ENCODE assay signal across 8 cellular contexts in the genomic region with DNA sequence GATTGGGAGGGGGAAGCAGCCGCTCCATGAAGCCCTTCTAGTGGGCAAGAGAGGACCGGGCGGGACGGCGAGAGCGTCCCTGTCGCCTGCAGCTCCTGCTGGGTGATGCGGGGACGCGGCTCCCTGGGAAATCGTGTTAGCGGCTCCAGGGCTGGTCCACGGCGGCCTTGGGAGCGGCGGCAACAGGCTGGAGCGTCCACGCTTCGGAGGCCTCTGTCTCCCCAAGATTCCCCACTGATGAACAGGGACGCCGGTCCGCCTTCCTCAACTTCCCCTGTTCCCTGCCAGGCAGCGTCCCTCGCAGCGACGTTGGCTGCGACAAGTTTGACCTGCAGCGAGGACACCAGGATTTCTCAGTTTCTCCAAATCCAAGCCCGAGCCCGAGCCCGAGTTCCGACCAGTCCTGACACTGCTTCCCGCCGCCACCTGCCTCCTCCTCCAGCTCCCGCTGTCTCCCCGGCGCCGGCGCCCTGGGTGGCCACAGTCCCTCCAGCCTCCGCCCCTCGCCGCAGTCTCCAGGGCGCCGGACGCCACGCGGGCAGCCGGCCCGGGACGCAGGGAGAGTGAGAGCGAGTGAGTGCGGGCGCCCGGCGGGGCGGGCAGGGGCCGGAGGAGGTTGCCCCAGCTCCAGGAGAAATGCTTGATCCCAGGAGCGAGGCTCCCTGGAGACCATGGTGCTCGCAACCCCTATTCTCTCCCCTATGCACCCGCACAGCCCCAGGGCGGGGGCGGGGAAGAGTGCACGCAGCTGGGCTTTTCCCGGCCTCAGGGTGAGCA.
DNase-seq lines count a peak whose midpoint lies in the region; TF ChIP-seq lines count a peak whose summit lies in the region.

No MANE protein-coding gene starts in this region.

- peaks cover 48% of the 10 kb centered on the region for H3K27me3 ChIP-seq in skeletal muscle satellite cell (ENCODE audit: control insufficient read depth, insufficient read depth, low read length)

- POLR2A ChIA-PET in MCF 10A (lab: Yijun Ruan, JAX): interaction anchor here (0.6 kb wide), 1 partner anchor 11 kb away, joined by 3 read pairs; no protein-coding TSS in a partner anchor

- peak; percentile 31 to 45 for DNase-seq in SHP77 (lab: John Stamatoyannopoulos, UW)
- no peak for DNase-seq in SHP77 treated with DMSO at 0.1 percent for 48 hours (lab: John Stamatoyannopoulos, UW)
- DNase-seq in NCI-H2171 (lab: John Stamatoyannopoulos, UW): peak; percentile 34
- peak; percentile 53 for DNase-seq in MCF 10A (ENCODE audit: unreplicated experiment)
- DNase-seq in islet precursor cell: peak; percentile 84
- DNase-seq in T-helper 9 cell: no peak
- no peak for DNase-seq in NK-92 treated with Interleukin-12 subunit alpha and Interleukin-12 subunit beta, amount 100 ng/mL, for 24 hours (lab: John Stamatoyannopoulos, UW)

- no peak overlapping the region for H3K27ac Mint-ChIP-seq in MCF 10A (ENCODE audit: low read depth, unreplicated experiment)

- no peaks in the 10 kb centered on the region for H3K9me3 ChIP-seq in skeletal muscle satellite cell (replicated peaks; ENCODE audit: low read length)

- CTCF ChIA-PET in MCF 10A (lab: Yijun Ruan, JAX): interaction anchor here (0.6 kb wide), 1 partner anchor 429 kb away, joined by 3 read pairs; a partner anchor contains a TSS

- peak overlapping the region; percentile 56 for H3K9ac ChIP-seq in skeletal muscle satellite cell (ENCODE audit: low read depth, low read length)

- peak overlapping the region; percentile 98 for H3K4me2 ChIP-seq in skeletal muscle satellite cell (ENCODE audit: low read length)

- TF ChIP-seq CTCF in MCF 10A (IDR thresholded peaks at IDR 0.05; ENCODE audit: unreplicated experiment): no peak

- peaks cover 26% of the 10 kb centered on the region for H3K4me1 Mint-ChIP-seq in MCF 10A (ENCODE audit: insufficient read depth, unreplicated experiment)

- H3K36me3 ChIP-seq in skeletal muscle satellite cell (ENCODE audit: insufficient read depth, low read length): no peaks in the 10 kb centered on the region

- H3K4me1 ChIP-seq in skeletal muscle satellite cell (ENCODE audit: control insufficient read depth, insufficient read depth, low read length): peaks cover 5% of the 10 kb centered on the region

- BruUV-seq in MCF 10A (replicated peaks; lab: Mats Ljungman, UMichigan): no TSS peak

- peaks cover 32% of the 10 kb centered on the region for H3K27me3 Mint-ChIP-seq in MCF 10A (ENCODE audit: insufficient read depth, unreplicated experiment)

- intact Hi-C loops in MCF 10A (cut with micrococcal nuclease): no loop called here

- no peaks in the 10 kb centered on the region for H3K9me3 Mint-ChIP-seq in MCF 10A (ENCODE audit: unreplicated experiment)

- peak overlapping the region; percentile 73 for H3K4me3 Mint-ChIP-seq in MCF 10A (ENCODE audit: unreplicated experiment)

- H3K36me3 Mint-ChIP-seq in MCF 10A (ENCODE audit: insufficient read depth, unreplicated experiment): no peaks in the 10 kb centered on the region

- H3K4me3 ChIP-seq in skeletal muscle satellite cell (ENCODE audit: low read length): peak overlapping the region; percentile 76

Comparison
In these comparisons a context has a peak if more than half of its experiments do, and no peak if none do; other contexts are left out.
1. DNase-seq: peak in SHP77 (2 of 2), NCI-H2171 (single experiment), MCF 10A (single experiment) and islet precursor cell (single experiment); none in SHP77 treated with DMSO at 0.1 percent for 48 hours (single experiment), T-helper 9 cell (single experiment) and NK-92 treated with Interleukin-12 subunit alpha and Interleukin-12 subunit beta, amount 100 ng/mL, for 24 hours (single experiment).